Comparison of ENCODE assay signal across 13 cellular contexts in genomic region chr10:52121688-52122087, GRCh38.
"Had no signal": no experiment of that assay in that cellular context is flagged by ENCODE, and none has a peak within 500 bp of the region (broad histone marks: within the 10 kb centered on the region; RNA-seq: fewer than 3 reads in every experiment).

No MANE protein-coding gene starts in this region.

- DNase-seq: activated B cell treated with CpG ODN at 0.5 μM for 24 hours; activated CD4-positive, alpha-beta T cell treated with anti-CD3 and anti-CD28 coated beads, Interleukin-2, amount 10 ng/mL, durations not matched to agents 24 days and 14 days; activated CD8-positive, alpha-beta memory T cell treated with anti-CD3 and anti-CD28 coated beads, Interleukin-2, amount 50 U/mL, for 48 hours; activated CD8-positive, alpha-beta T cell treated with anti-CD3 and anti-CD28 coated beads, Interleukin-2, amount 10 ng/mL, durations not matched to agents 7 days and 5 days; activated naive CD8-positive, alpha-beta T cell treated with anti-CD3 and anti-CD28 coated beads for 36 hours; left ventricle myocardium inferior; natural killer cell; retina; small intestine; stimulated activated naive CD8-positive, alpha-beta T cell treated with anti-CD3 and anti-CD28 coated beads, Interleukin-15, Interleukin-2, amounts not matched to agents 100 U/mL and 50 U/mL, for 24 hours; T-helper 17 cell had no signal

- H3K27me3 Mint-ChIP-seq: activated B cell treated with CpG ODN at 0.5 μM for 24 hours; activated CD4-positive, alpha-beta T cell treated with anti-CD3 and anti-CD28 coated beads, Interleukin-2, amount 10 ng/mL, durations not matched to agents 24 days and 14 days; activated naive CD8-positive, alpha-beta T cell treated with anti-CD3 and anti-CD28 coated beads for 36 hours; T-helper 17 cell had no signal

- H3K27ac Mint-ChIP-seq: activated B cell treated with CpG ODN at 0.5 μM for 24 hours; activated CD4-positive, alpha-beta T cell treated with anti-CD3 and anti-CD28 coated beads, Interleukin-2, amount 10 ng/mL, durations not matched to agents 24 days and 14 days; activated CD8-positive, alpha-beta T cell treated with anti-CD3 and anti-CD28 coated beads, Interleukin-2, amount 10 ng/mL, durations not matched to agents 7 days and 5 days; activated naive CD8-positive, alpha-beta T cell treated with anti-CD3 and anti-CD28 coated beads for 36 hours; natural killer cell; T-helper 17 cell had no signal

- H3K4me3 Mint-ChIP-seq: activated B cell treated with CpG ODN at 0.5 μM for 24 hours; activated CD4-positive, alpha-beta T cell treated with anti-CD3 and anti-CD28 coated beads, Interleukin-2, amount 10 ng/mL, durations not matched to agents 24 days and 14 days; activated CD8-positive, alpha-beta T cell treated with anti-CD3 and anti-CD28 coated beads, Interleukin-2, amount 10 ng/mL, durations not matched to agents 7 days and 5 days; activated naive CD8-positive, alpha-beta T cell treated with anti-CD3 and anti-CD28 coated beads for 36 hours; natural killer cell; T-helper 17 cell had no signal

- ATAC-seq: activated CD8-positive, alpha-beta T cell treated with anti-CD3 and anti-CD28 coated beads, Interleukin-2, amount 10 ng/mL, durations not matched to agents 7 days and 5 days; natural killer cell; stimulated activated naive CD8-positive, alpha-beta T cell treated with anti-CD3 and anti-CD28 coated beads, Interleukin-15, Interleukin-2, amounts not matched to agents 100 U/mL and 50 U/mL, for 24 hours; T-helper 17 cell had no signal

- H3K4me3 ChIP-seq: left ventricle myocardium inferior, suprapubic skin had no signal

- H3K9me3 ChIP-seq: left ventricle myocardium inferior, neutrophil, suprapubic skin had no signal

- H3K36me3 ChIP-seq: left ventricle myocardium inferior, neutrophil, suprapubic skin had no signal

- H3K9me3 Mint-ChIP-seq: activated B cell treated with CpG ODN at 0.5 μM for 24 hours; activated CD4-positive, alpha-beta T cell treated with anti-CD3 and anti-CD28 coated beads, Interleukin-2, amount 10 ng/mL, durations not matched to agents 24 days and 14 days; activated naive CD8-positive, alpha-beta T cell treated with anti-CD3 and anti-CD28 coated beads for 36 hours had no signal

- H3K4me1 ChIP-seq: suprapubic skin had no signal

- H3K27ac ChIP-seq: left ventricle myocardium inferior, neutrophil, suprapubic skin had no signal

- H3K27me3 ChIP-seq: neutrophil, suprapubic skin had no signal

- H3K4me1 Mint-ChIP-seq: activated B cell treated with CpG ODN at 0.5 μM for 24 hours; activated CD4-positive, alpha-beta T cell treated with anti-CD3 and anti-CD28 coated beads, Interleukin-2, amount 10 ng/mL, durations not matched to agents 24 days and 14 days; activated naive CD8-positive, alpha-beta T cell treated with anti-CD3 and anti-CD28 coated beads for 36 hours; natural killer cell; T-helper 17 cell had no signal

- H3K36me3 Mint-ChIP-seq: activated naive CD8-positive, alpha-beta T cell treated with anti-CD3 and anti-CD28 coated beads for 36 hours; natural killer cell had no signal
